ENCODE assay signal across 8 cellular contexts in the genomic region with DNA sequence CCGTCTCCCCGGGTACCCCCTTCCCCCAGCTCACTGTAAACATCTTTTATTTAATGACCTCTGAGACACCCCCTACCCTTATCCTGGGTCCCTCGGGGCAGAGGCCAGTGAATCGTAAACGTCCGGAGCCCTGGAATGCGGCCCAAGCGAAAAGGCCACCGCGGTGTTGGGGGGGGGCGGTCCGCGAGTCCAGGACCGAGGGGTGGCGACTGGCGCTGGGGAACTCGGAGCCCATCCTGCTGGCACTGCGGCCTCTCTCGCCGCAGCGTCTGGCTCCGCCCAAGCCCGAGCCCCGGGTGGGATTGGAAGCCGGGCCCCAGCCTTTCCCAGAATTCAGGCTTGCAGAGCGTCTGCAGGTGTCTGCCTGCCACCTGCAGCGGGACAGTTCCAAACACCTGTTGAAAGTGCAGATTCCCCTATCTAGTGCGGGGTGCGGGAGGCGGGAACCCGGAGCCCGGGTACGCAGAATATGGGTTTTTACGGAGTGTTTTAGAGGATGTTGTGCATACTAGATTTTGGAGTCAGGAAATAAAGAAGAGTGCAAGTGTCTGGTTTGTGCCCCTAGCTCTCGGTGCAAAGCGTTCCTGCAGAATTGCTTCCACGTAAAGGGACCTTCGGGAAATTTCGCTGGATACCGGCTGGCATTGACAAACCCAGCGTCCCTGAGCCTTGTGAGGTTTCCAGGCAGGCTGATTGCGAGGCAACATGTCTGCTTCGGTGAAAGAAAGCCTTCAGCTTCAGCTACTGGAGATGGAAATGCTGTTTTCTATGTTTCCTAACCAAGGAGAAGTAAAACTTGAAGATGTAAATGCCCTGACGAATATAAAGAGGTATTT. TPM values are rescaled to one million over a fixed set of nuclear protein-coding genes. Genes with fewer than 3 reads are reported as not detected.
DNase-seq lines count a peak whose midpoint lies in the region; ATAC-seq, FAIRE-seq and TF ChIP-seq lines count a peak whose summit lies in the region.

No MANE protein-coding gene starts in this region.

- H3K4me2 ChIP-seq in astrocyte (ENCODE audit: low read length) = peak overlapping the region; percentile 87
- H3K4me2 ChIP-seq in hepatocyte = peak overlapping the region; percentile 98

- FAIRE-seq in astrocyte (lab: Jason Lieb, UNC) = no peak

- H3K27me3 Mint-ChIP-seq in astrocyte (ENCODE audit: low read depth, unreplicated experiment) = no peaks in the 10 kb centered on the region
- no peaks in the 10 kb centered on the region for H3K27me3 Mint-ChIP-seq in progenitor cell of endocrine pancreas

- no peaks in the 10 kb centered on the region for H3K9me2 ChIP-seq in hepatocyte (replicated peaks; ENCODE audit: insufficient read depth)

- H4K20me1 ChIP-seq in astrocyte (ENCODE audit: insufficient read depth, low read length) = peaks cover 39% of the 10 kb centered on the region
- peaks cover 9% of the 10 kb centered on the region for H4K20me1 ChIP-seq in hepatocyte (ENCODE audit: insufficient read depth, poor library complexity, severe bottlenecking)

- H3K9me3 Mint-ChIP-seq in astrocyte (ENCODE audit: unreplicated experiment) (no peaks in the 10 kb centered on the region), progenitor cell of endocrine pancreas (ENCODE audit: low read depth) (no peaks in the 10 kb centered on the region)

- 3% methylated on average over 35 of the region's 44 CpGs for WGBS in hepatocyte (ENCODE audit: low lambda C conversion rate, missing lambda C conversion rate)

- H3K9me3 ChIP-seq in RWPE2 (ENCODE audit: severe bottlenecking) (no peaks in the 10 kb centered on the region), astrocyte (ENCODE audit: insufficient read depth, low read depth, low read length) (no peaks in the 10 kb centered on the region), hepatocyte (ENCODE audit: low read depth) (no peaks in the 10 kb centered on the region)

- H3K36me3 Mint-ChIP-seq in astrocyte (ENCODE audit: low read depth, unreplicated experiment) (peaks cover 15% of the 10 kb centered on the region), progenitor cell of endocrine pancreas (ENCODE audit: insufficient read depth) (peaks cover 11% of the 10 kb centered on the region)

- H3K4me1 ChIP-seq in RWPE2 (ENCODE audit: insufficient read depth, poor library complexity, severe bottlenecking) (peaks cover 9% of the 10 kb centered on the region), astrocyte (ENCODE audit: insufficient read depth, low read length) (peaks cover 21% of the 10 kb centered on the region), hepatocyte (ENCODE audit: insufficient read depth) (peaks cover 23% of the 10 kb centered on the region)

- H3K4me3 ChIP-seq in RWPE2 (ENCODE audit: severe bottlenecking) = peak overlapping the region; percentile 89
- H3K4me3 ChIP-seq in astrocyte (ENCODE audit: insufficient read depth, low read depth, low read length) = peak overlapping the region; percentile 74
- peak overlapping the region; percentile 89 for H3K4me3 ChIP-seq in hepatocyte

- H3K36me3 ChIP-seq in RWPE2 (ENCODE audit: low read depth) (peaks cover 38% of the 10 kb centered on the region), astrocyte (ENCODE audit: insufficient read depth, low read length) (peaks cover 21% of the 10 kb centered on the region), hepatocyte (replicated peaks; ENCODE audit: insufficient read depth, low read depth) (no peaks in the 10 kb centered on the region)

- H3K27me3 ChIP-seq in RWPE2 (ENCODE audit: insufficient read depth, poor library complexity, severe bottlenecking) (no peaks in the 10 kb centered on the region), astrocyte (ENCODE audit: insufficient read depth, low read length) (no peaks in the 10 kb centered on the region), hepatocyte (no peaks in the 10 kb centered on the region)

- no peak for TF ChIP-seq CTCF in RWPE2 (IDR thresholded peaks at IDR 0.05; ENCODE audit: poor library complexity, severe bottlenecking)
- no peak for TF ChIP-seq CTCF in astrocyte (IDR thresholded peaks at IDR 0.05; ENCODE audit: insufficient read depth, low read depth, low read length)
- no peak for TF ChIP-seq CTCF in hepatocyte (IDR thresholded peaks at IDR 0.05; ENCODE audit: poor library complexity)
- TF ChIP-seq CTCF in progenitor cell of endocrine pancreas (IDR thresholded peaks at IDR 0.05; ENCODE audit: unreplicated experiment) = no peak

- H3K79me2 ChIP-seq in astrocyte (ENCODE audit: insufficient read depth, low read length) (peaks cover 45% of the 10 kb centered on the region), hepatocyte (peaks cover 43% of the 10 kb centered on the region)

- ATAC-seq in GM19043 (IDR thresholded peaks at IDR 0.05; ENCODE audit: low read depth, unreplicated experiment) (peak; percentile 6), HG03378 (IDR thresholded peaks at IDR 0.05; ENCODE audit: unreplicated experiment) (peak; percentile 12), RWPE2 (ENCODE audit: low read depth) (peak; percentile 48), HG03457 (IDR thresholded peaks at IDR 0.05; ENCODE audit: unreplicated experiment) (no peak)

- H3K27ac Mint-ChIP-seq in astrocyte (ENCODE audit: unreplicated experiment) = peak overlapping the region; percentile 53
- H3K27ac Mint-ChIP-seq in progenitor cell of endocrine pancreas = peak overlapping the region; percentile 86

- H3K4me1 Mint-ChIP-seq in astrocyte (ENCODE audit: low read depth, unreplicated experiment) (peaks cover 44% of the 10 kb centered on the region), progenitor cell of endocrine pancreas (ENCODE audit: low read depth) (peaks cover 24% of the 10 kb centered on the region)

- DNase-seq in C1 segment of cervical spinal cord (lab: John Stamatoyannopoulos, UW) (peak in 13 of 14 donors; percentile 32 to 73 (median 53)), RWPE2 (ENCODE audit: low spot score) (no peak), astrocyte (ENCODE audit: low read depth) (peak; percentile 16), hepatocyte (ENCODE audit: low spot score) (peak; percentile 70), progenitor cell of endocrine pancreas (ENCODE audit: low spot score, unreplicated experiment) (peak; percentile 62)

- H3K27ac ChIP-seq in RWPE2 (ENCODE audit: poor library complexity, severe bottlenecking) (no peak overlapping the region), astrocyte (ENCODE audit: low read depth, low read length) (peak overlapping the region; percentile 90), hepatocyte (peak overlapping the region; percentile 97)

- peak overlapping the region; percentile 78 for H3K4me3 Mint-ChIP-seq in astrocyte (ENCODE audit: unreplicated experiment)
- peak overlapping the region; percentile 99 for H3K4me3 Mint-ChIP-seq in progenitor cell of endocrine pancreas (ENCODE audit: low read depth)

- H3K9ac ChIP-seq in astrocyte (ENCODE audit: low read length) = peak overlapping the region; percentile 91

- H2AFZ ChIP-seq in astrocyte (ENCODE audit: low read depth, low read length) (peak overlapping the region; percentile 88), hepatocyte (peak overlapping the region; percentile 97)

RNA-seq across cellular contexts. Expression of gene RWDD2A, which starts 0.8 kb away (rescaled TPM):
- total RNA-seq in astrocyte (4.7 and 4.9 TPM in 2 replicates), hepatocyte (6.2 and 6.5 TPM in 2 replicates), progenitor cell of endocrine pancreas (7.1 and 7.6 TPM in 2 replicates)
- 4.7 and 5.4 TPM in 2 replicates for polyA plus RNA-seq in hepatocyte

RNA-seq across cellular contexts. Expression of gene PGM3, which starts 0.9 kb away (rescaled TPM):
- 147 and 151 TPM in 2 replicates for total RNA-seq in astrocyte
- total RNA-seq in hepatocyte = 92.8 and 106 TPM in 2 replicates
- polyA plus RNA-seq in hepatocyte = 83.4 and 94.9 TPM in 2 replicates
- 62.3 and 64.4 TPM in 2 replicates for total RNA-seq in progenitor cell of endocrine pancreas
